In the genomic region with DNA sequence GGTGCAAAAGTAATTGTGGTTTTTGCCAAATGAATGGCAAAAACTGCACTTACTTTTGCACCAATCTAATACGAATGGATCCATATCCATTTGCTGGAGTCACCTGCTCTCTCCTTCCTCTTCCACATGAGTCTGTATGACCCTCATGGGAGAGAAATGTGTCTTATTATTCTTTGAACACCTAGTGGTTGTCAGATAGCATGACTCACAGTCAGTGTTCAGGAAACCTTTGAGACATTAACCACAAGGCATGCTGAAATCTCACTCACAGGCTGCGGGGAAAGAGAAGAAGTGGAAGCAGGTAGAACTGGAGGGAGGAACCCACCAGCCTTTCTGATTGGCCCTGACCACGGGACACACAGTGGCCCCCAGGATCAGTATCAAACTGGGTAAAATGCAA, we compare ENCODE assay signal across 1 cellular context.
TF ChIP-seq lines count a peak whose summit lies in the region.

No MANE protein-coding gene starts in this region.

TF ChIP-seq in IMR-90, 13 proteins besides CTCF, POLR2A, EP300 and RAD21 (continued from another document):
- TF ChIP-seq, protein P1, sequence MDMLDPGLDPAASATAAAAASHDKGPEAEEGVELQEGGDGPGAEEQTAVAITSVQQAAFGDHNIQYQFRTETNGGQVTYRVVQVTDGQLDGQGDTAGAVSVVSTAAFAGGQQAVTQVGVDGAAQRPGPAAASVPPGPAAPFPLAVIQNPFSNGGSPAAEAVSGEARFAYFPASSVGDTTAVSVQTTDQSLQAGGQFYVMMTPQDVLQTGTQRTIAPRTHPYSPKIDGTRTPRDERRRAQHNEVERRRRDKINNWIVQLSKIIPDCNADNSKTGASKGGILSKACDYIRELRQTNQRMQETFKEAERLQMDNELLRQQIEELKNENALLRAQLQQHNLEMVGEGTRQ (IDR thresholded peaks at IDR 0.05; ENCODE audit: low read depth, low read length): no peak
- no peak for TF ChIP-seq NFE2L2 (IDR thresholded peaks at IDR 0.05; ENCODE audit: low read depth, low read length)
- TF ChIP-seq FOS (IDR thresholded peaks at IDR 0.05; ENCODE audit: low read depth, low read length): peak; percentile 55; the same call in 1 of the 2 replicates
